In the genomic region with DNA sequence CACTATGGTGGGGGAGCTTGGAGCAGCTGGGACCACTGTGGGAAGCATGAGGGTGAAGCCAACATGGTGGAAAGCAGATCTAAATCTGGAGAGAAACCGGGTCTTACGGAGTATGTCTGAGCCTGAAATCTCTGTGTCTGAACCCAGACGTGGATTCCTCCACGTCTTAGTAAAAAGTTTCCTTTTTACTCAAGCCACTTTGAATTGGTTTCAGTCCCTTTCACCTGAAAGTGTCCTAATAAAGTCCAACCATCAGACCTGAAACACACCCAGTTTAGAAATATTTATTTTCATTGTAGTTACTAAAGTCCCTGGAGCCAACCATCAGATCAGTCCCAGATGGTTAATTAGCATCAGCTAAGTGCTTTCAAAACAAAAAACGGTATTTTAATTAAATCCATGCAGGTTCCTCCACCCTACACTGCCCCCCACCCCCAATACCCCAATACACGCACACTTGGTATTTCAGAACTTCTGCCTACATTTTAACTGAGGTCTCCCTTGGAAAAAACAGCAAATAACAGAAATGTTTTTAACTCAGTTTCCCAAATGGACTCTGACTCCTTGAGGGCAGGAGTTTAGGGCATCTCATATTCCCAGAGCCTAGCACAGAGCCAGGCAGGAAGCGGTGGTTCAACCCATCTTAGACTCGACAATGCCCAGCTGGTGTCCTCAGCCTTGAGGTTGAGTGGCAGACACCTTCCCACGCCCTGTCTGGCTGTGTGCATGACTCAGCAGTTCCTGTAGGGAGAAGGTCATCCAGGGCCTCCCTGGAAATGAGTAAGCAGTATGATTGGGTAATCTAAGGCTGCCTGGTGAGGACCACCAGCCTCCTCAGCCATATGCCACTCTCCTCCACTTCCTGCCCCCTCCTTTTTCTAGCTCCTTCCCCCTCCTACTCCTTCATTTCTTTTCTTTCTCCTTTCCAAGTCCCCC, we compare ENCODE assay signal across 8 cellular contexts.
DNase-seq lines count a peak whose midpoint lies in the region; ATAC-seq, FAIRE-seq and TF ChIP-seq lines count a peak whose summit lies in the region.

No MANE protein-coding gene starts in this region.

- intact Hi-C loops in esophagus squamous epithelium (cut with DNase I) = no loop called here

- no peak for TF ChIP-seq CTCF in epithelial cell of proximal tubule (conservative IDR thresholded peaks at IDR 0.05; ENCODE audit: low read depth, low read length)
- TF ChIP-seq CTCF in esophagus squamous epithelium (IDR thresholded peaks at IDR 0.05) = no peak

- H3K4me3 ChIP-seq in ACC112 (ENCODE audit: low read depth, low read length) = no peak overlapping the region
- H3K4me3 ChIP-seq in epithelial cell of proximal tubule (ENCODE audit: low read depth, low read length) = no peak overlapping the region
- H3K4me3 ChIP-seq in esophagus squamous epithelium = no peak overlapping the region

- FAIRE-seq in RCC 7860 (lab: Jason Lieb, UNC) = peak; percentile 70

- H3K27me3 ChIP-seq in ACC112 (ENCODE audit: insufficient read depth, low read length) (no peaks in the 10 kb centered on the region), esophagus squamous epithelium (no peaks in the 10 kb centered on the region)

- H2AFZ ChIP-seq in ACC112 (ENCODE audit: low read length, unreplicated experiment) = peak overlapping the region; percentile 34

- 77 to 79% methylated on average over 6 to 7 of the region's 9 CpGs for whole genome bisulfite sequencing in esophagus squamous epithelium, 2 donors

- H3K4me1 ChIP-seq in ACC112 (ENCODE audit: control insufficient read depth, insufficient read depth, low read length, unreplicated experiment) (peaks cover 27% of the 10 kb centered on the region), esophagus squamous epithelium (peaks cover 0 to 16% (median 0%) of the 10 kb centered on the region in 3 donors)

- DNase-seq in RCC 7860 (ENCODE audit: low spot score) (peak; percentile 88), epithelial cell of proximal tubule (ENCODE audit: low read depth) (peak; percentile 76), smooth muscle cell of the brain vasculature (ENCODE audit: low read depth, low spot score) (peak; percentile 72), esophagus squamous epithelium (lab: John Stamatoyannopoulos, UW) (no peak)
- DNase-seq in central memory CD4-positive, alpha-beta T cell = no peak

- no peak for TF ChIP-seq POLR2A in esophagus squamous epithelium (IDR thresholded peaks at IDR 0.05)

- H3K27ac ChIP-seq in ACC112 (ENCODE audit: low read depth, low read length) = peak overlapping the region; percentile 94
- no peak overlapping the region for H3K27ac ChIP-seq in esophagus squamous epithelium

- no peaks in the 10 kb centered on the region for H3K79me2 ChIP-seq in ACC112 (ENCODE audit: control insufficient read depth, insufficient read depth, low read length, unreplicated experiment)

- H3K36me3 ChIP-seq in ACC112 (ENCODE audit: insufficient read depth, low read length) (no peaks in the 10 kb centered on the region), esophagus squamous epithelium (no peaks in the 10 kb centered on the region)

- ATAC-seq in GM18502 (IDR thresholded peaks at IDR 0.05; ENCODE audit: poor library complexity, unreplicated experiment) = peak; percentile 52
- ATAC-seq in HG03460 (IDR thresholded peaks at IDR 0.05; ENCODE audit: unreplicated experiment) = no peak

- no peaks in the 10 kb centered on the region for H3K9me3 ChIP-seq in esophagus squamous epithelium

Comparison
In these comparisons a context has a peak if more than half of its experiments do, and no peak if none do; other contexts are left out.
1. DNase-seq: peak in RCC 7860 (single experiment), epithelial cell of proximal tubule (single experiment) and smooth muscle cell of the brain vasculature (single experiment); none in esophagus squamous epithelium (single experiment) and central memory CD4-positive, alpha-beta T cell (single experiment).